ENCODE assay signal across 8 cellular contexts in the genomic region with DNA sequence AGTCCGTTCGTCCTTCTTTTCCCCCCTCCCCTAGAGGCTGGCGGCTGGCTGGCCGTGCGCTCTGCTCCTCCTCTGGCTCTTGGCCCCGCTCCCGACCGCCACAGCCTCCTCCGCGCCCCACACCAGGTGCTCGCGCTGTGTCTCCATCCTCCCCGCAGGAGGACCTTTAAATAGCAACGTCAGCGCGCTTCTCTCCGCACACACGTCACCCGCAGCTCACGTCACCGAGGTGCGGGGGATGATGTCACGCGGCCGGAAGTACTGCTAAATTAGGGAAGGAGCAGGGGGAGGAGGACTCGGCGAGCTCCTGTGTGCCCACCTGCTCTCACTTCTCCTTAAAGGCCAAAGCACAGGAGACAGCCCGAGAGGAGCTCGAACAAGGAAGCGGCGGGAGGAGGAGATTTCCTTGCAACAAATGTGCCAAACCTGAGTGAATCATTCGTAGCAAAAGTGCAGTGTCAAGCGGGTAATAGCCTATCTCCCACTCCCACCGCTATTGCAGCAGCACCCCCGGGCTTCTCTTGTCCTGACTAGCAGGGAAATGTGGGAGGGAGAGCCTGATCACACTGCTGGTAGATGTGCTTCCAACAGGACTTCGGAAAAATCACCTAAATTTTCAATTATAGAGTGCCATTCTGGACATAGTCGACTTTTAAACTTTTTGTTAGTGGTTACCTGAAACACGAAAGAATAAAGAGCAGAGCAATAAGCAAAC. TPM values are rescaled to one million over a fixed set of nuclear protein-coding genes. Genes with fewer than 3 reads are reported as not detected.
DNase-seq lines count a peak whose midpoint lies in the region; ATAC-seq, FAIRE-seq and TF ChIP-seq lines count a peak whose summit lies in the region.

No MANE protein-coding gene starts in this region.

- ATAC-seq in HG02798 (IDR thresholded peaks at IDR 0.05; ENCODE audit: poor library complexity, unreplicated experiment) (peak; percentile 89), left cardiac atrium (peak; percentile 88 to 89), upper lobe of right lung (peak; percentile 89)

- H3K36me3 ChIP-seq in upper lobe of right lung: no peaks in the 10 kb centered on the region

- H3K9me3 ChIP-seq in upper lobe of right lung: no peaks in the 10 kb centered on the region

- FAIRE-seq in GM12892 (lab: Jason Lieb, UNC): peak; percentile 100

- TF ChIP-seq CTCF in upper lobe of right lung (IDR thresholded peaks at IDR 0.05): no peak

- H3K4me3 ChIP-seq in upper lobe of right lung: peak overlapping the region; percentile 87

- H3K4me1 ChIP-seq in upper lobe of right lung: peaks cover 17% of the 10 kb centered on the region

- peak overlapping the region; percentile 93 for H3K27ac ChIP-seq in upper lobe of right lung

- intact Hi-C loops in left cardiac atrium (cut with DNase I) (loop anchor here in 1 of 2 donors (5.0 kb wide), 1 partner anchor 272 kb away; no protein-coding TSS in a partner anchor), posterior cingulate gyrus (cut with DNase I) (loop anchor here (2.0 to 5.0 kb wide), 3 partner anchors 98 to 568 kb away; a partner anchor contains a TSS), upper lobe of right lung (cut with DNase I) (no loop called here)

- H3K27me3 ChIP-seq in upper lobe of right lung: peaks cover 34% of the 10 kb centered on the region

- DNase-seq in GM12892 (ENCODE audit: insufficient read length) (peak; percentile 68), NCI-H1417 treated with DMSO at 0.1 percent for 48 hours (lab: John Stamatoyannopoulos, UW) (peak; percentile 59), T follicular helper cell (ENCODE audit: low read depth) (peak; percentile 89), amniotic epithelial cell (ENCODE audit: low read depth) (peak; percentile 94), left cardiac atrium (peak; percentile 92), posterior cingulate gyrus (peak; percentile 79 to 99 (median 90)), upper lobe of right lung (peak; percentile 95)

- TF ChIP-seq POLR2A in GM12892 (IDR thresholded peaks at IDR 0.05; ENCODE audit: low read depth, low read length): peak; percentile 94

RNA-seq across cellular contexts. Expression of a gene that starts 0.6 kb away (rescaled TPM):
- polyA plus RNA-seq in GM12892 (2012; ENCODE audit: missing spikeins): 5.8 TPM
- total RNA-seq in left cardiac atrium (10 to 100 TPM; 25.6 to 35.4 TPM), upper lobe of right lung (7.4 TPM)

Comparison
In these comparisons a context has a peak if more than half of its experiments do, and no peak if none do; other contexts are left out.
1. Peak in every context shown above with its lines: DNase-seq, ATAC-seq, H3K4me3 ChIP-seq and H3K27ac ChIP-seq.